15 cellular contexts compared by ENCODE assay signal in the genomic region with DNA sequence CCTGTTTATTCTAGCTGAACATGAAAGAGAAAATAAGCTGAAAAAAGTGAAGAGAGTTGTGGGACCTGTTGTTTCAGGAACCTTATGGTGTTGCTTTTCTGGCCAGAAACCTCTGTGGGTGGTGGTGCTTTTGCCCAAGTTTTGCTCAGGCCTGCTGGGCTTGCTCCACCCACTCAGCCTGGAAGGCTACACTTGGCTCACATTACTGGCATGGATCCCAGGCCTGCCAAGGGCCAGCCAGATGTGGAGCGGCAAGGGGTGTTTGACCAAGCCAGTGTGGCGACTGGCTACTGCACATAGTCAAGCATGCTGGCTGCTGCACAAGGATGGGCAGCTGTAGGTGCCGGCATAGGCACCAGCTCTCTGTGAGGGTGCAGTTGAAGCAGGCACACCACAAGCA.
DNase-seq lines count a peak whose midpoint lies in the region; ATAC-seq, FAIRE-seq and TF ChIP-seq lines count a peak whose summit lies in the region.
"Had no signal": no experiment of that assay in that cellular context is flagged by ENCODE, and none has a peak within 500 bp of the region (broad histone marks: within the 10 kb centered on the region; RNA-seq: fewer than 3 reads in every experiment).

No MANE protein-coding gene starts in this region.

- POLR2A ChIA-PET in endothelial cell of umbilical vein (lab: Charles Lee) (no interaction called here), RWPE1 (lab: Yijun Ruan, JAX; ENCODE audit: low non-redundant PET) (no interaction called here)

- no TSS peak for BruUV-seq in endothelial cell of umbilical vein (replicated peaks; lab: Mats Ljungman, UMichigan)

- no peaks in the 10 kb centered on the region for H3K9me3 ChIP-seq in MG63
- H3K9me3 ChIP-seq in endothelial cell of umbilical vein (replicated peaks; ENCODE audit: control insufficient read depth, insufficient read depth, low read length): no peaks in the 10 kb centered on the region
- H3K9me3 ChIP-seq in hepatocyte (ENCODE audit: low read depth): no peaks in the 10 kb centered on the region
- H3K9me3 ChIP-seq: colonic mucosa, stomach had no signal

- no peaks in the 10 kb centered on the region for H3K27me3 ChIP-seq in MG63
- no peaks in the 10 kb centered on the region for H3K27me3 ChIP-seq in endothelial cell of umbilical vein (ENCODE audit: control insufficient read depth in 2 of 2, insufficient read depth in 2 of 2, low read length in 2 of 2)
- no peaks in the 10 kb centered on the region for H3K27me3 ChIP-seq in hepatocyte
- H3K27me3 ChIP-seq: colonic mucosa, stomach had no signal

- H3K36me3 ChIP-seq in MG63 (no peaks in the 10 kb centered on the region), endothelial cell of umbilical vein (ENCODE audit: control insufficient read depth in 2 of 2, extremely low read depth in 1 of 2, insufficient read depth in 2 of 2, low read length in 2 of 2) (peaks cover 0 to 3% of the 10 kb centered on the region in 2 experiments), hepatocyte (replicated peaks; ENCODE audit: insufficient read depth, low read depth) (no peaks in the 10 kb centered on the region)
- H3K36me3 ChIP-seq: colonic mucosa had no signal

- intact Hi-C loops in endothelial cell of umbilical vein (cut with micrococcal nuclease): no loop called here

- no peaks in the 10 kb centered on the region for H3K4me1 ChIP-seq in endothelial cell of umbilical vein (ENCODE audit: control insufficient read depth, extremely low read depth, insufficient read depth, low read length)
- no peaks in the 10 kb centered on the region for H3K4me1 ChIP-seq in hepatocyte (ENCODE audit: insufficient read depth)
- H3K4me1 ChIP-seq: colonic mucosa, parathyroid adenoma, stomach had no signal

- WGBS in hepatocyte (ENCODE audit: low lambda C conversion rate, missing lambda C conversion rate): no CpG with 5 or more reads among the region's 3 CpGs

- H3K9ac ChIP-seq in endothelial cell of umbilical vein (replicated peaks; ENCODE audit: extremely low read depth, insufficient read depth, low read length): no peak overlapping the region
- H3K9ac ChIP-seq: parathyroid adenoma had no signal

- DNase-seq in EH (ENCODE audit: low read depth): peak; percentile 43
- DNase-seq in MG63: peak; percentile 91
- DNase-seq in endothelial cell of umbilical vein (ENCODE audit: low read depth, low spot score): peak; percentile 26
- DNase-seq in myocyte (ENCODE audit: low read depth): peak; percentile 52
- no peak for DNase-seq in Kasumi-1 (lab: John Stamatoyannopoulos, UW)
- no peak for DNase-seq in RWPE1 (ENCODE audit: low spot score)
- no peak for DNase-seq in hepatocyte (ENCODE audit: low spot score)
- DNase-seq: activated effector memory CD4-positive, alpha-beta T cell treated with Interleukin-2 at 50 U/mL for 16 hours; colonic mucosa; left cardiac atrium; NCI-H187 treated with DMSO at 0.1 percent for 48 hours; stomach had no signal

- no peak overlapping the region for H2AFZ ChIP-seq in endothelial cell of umbilical vein (ENCODE audit: low read depth, low read length)
- no peak overlapping the region for H2AFZ ChIP-seq in hepatocyte
- H2AFZ ChIP-seq: parathyroid adenoma had no signal

- no peak for TF ChIP-seq POLR2A in endothelial cell of umbilical vein (IDR thresholded peaks at IDR 0.05; ENCODE audit: low read depth, low read length)

- CTCF ChIA-PET in endothelial cell of umbilical vein (lab: Charles Lee): interaction anchor here (2.1 kb wide), 1 partner anchor 110 kb away, joined by 9 read pairs; no protein-coding TSS in a partner anchor
- CTCF ChIA-PET in RWPE1 (lab: Yijun Ruan, JAX): no interaction called here

- H3K4me2 ChIP-seq in endothelial cell of umbilical vein (ENCODE audit: insufficient read depth, low read length): no peak overlapping the region
- H3K4me2 ChIP-seq in hepatocyte: no peak overlapping the region

- peak; percentile 88 for FAIRE-seq in endothelial cell of umbilical vein (lab: Jason Lieb, UNC)

- H4K20me1 ChIP-seq in endothelial cell of umbilical vein (replicated peaks; ENCODE audit: control insufficient read depth, extremely low read depth, insufficient read depth, low read length): no peaks in the 10 kb centered on the region
- H4K20me1 ChIP-seq in hepatocyte (ENCODE audit: insufficient read depth, poor library complexity, severe bottlenecking): no peaks in the 10 kb centered on the region

- no peak overlapping the region for H3K4me3 ChIP-seq in MG63
- no peak overlapping the region for H3K4me3 ChIP-seq in endothelial cell of umbilical vein (replicated peaks in 1 of 3; ENCODE audit: insufficient read depth in 1 of 3, low read depth in 1 of 3, low read length in 3 of 3)
- H3K4me3 ChIP-seq in hepatocyte: no peak overlapping the region
- H3K4me3 ChIP-seq: colonic mucosa, stomach had no signal

- H3K9me1 ChIP-seq in endothelial cell of umbilical vein (replicated peaks; ENCODE audit: control insufficient read depth, extremely low read depth, insufficient read depth, low read length): no peaks in the 10 kb centered on the region

- no peak for TF ChIP-seq CTCF in endothelial cell of umbilical vein (IDR thresholded peaks at IDR 0.05; ENCODE audit: extremely low read depth in 1 of 2, insufficient read depth in 1 of 2, low read depth in 1 of 2, low read length in 2 of 2)
- TF ChIP-seq CTCF in RWPE1 (conservative IDR thresholded peaks at IDR 0.05; ENCODE audit: low read depth): no peak
- TF ChIP-seq CTCF in hepatocyte (IDR thresholded peaks at IDR 0.05; ENCODE audit: poor library complexity): no peak

- H3K27ac ChIP-seq in endothelial cell of umbilical vein (ENCODE audit: insufficient read depth, low read depth, low read length): no peak overlapping the region
- no peak overlapping the region for H3K27ac ChIP-seq in RWPE1
- H3K27ac ChIP-seq in hepatocyte: no peak overlapping the region
- H3K27ac ChIP-seq: colonic mucosa, parathyroid adenoma, stomach had no signal

- no peak for ATAC-seq in GM18868 (IDR thresholded peaks at IDR 0.05; ENCODE audit: unreplicated experiment)
- ATAC-seq: WTC11 had no signal

- dilution Hi-C loops in endothelial cell of umbilical vein (cut with MboI; ENCODE audit: extremely low pct_ligation_motif_present, low sequenced_read_pairs): no loop called here

- H3K79me2 ChIP-seq in endothelial cell of umbilical vein (ENCODE audit: control insufficient read depth, insufficient read depth, low read length) (no peaks in the 10 kb centered on the region), hepatocyte (no peaks in the 10 kb centered on the region)
- H3K79me2 ChIP-seq: parathyroid adenoma had no signal

- no peaks in the 10 kb centered on the region for H3K9me2 ChIP-seq in hepatocyte (replicated peaks; ENCODE audit: insufficient read depth)

TF ChIP-seq in endothelial cell of umbilical vein, 7 proteins besides CTCF, POLR2A, EP300 and RAD21:
- TF ChIP-seq POLR2AphosphoS5 (IDR thresholded peaks at IDR 0.05; ENCODE audit: insufficient read depth, low read depth, low read length) (no peak), JUN (IDR thresholded peaks at IDR 0.05; ENCODE audit: borderline replicate concordance, insufficient read depth, insufficient read length, low read depth) (no peak), FOS (IDR thresholded peaks at IDR 0.05; ENCODE audit: borderline replicate concordance, insufficient read depth, low read length) (no peak), EZH2 (IDR thresholded peaks at IDR 0.05; ENCODE audit: borderline replicate concordance, low read depth, low read length, severe bottlenecking) (no peak)

Comparison
In these comparisons a context has a peak if more than half of its experiments do, and no peak if none do; other contexts are left out.
1. DNase-seq: peak in EH (single experiment), MG63 (single experiment), endothelial cell of umbilical vein (single experiment) and myocyte (single experiment); none in Kasumi-1 (0 of 2), RWPE1 (single experiment) and hepatocyte (single experiment).